Comparison of ENCODE assay signal across 10 cellular contexts in genomic region chr11:2466869-2467694, GRCh38. TPM values are rescaled to one million over a fixed set of nuclear protein-coding genes. Genes with fewer than 3 reads are reported as not detected.
DNase-seq lines count a peak whose midpoint lies in the region; ATAC-seq and TF ChIP-seq lines count a peak whose summit lies in the region.
"Had no signal": no experiment of that assay in that cellular context is flagged by ENCODE, and none has a peak within 500 bp of the region (broad histone marks: within the 10 kb centered on the region; RNA-seq: fewer than 3 reads in every experiment).

No MANE protein-coding gene starts in this region.

- DNase-seq in NOMO-1 treated with DMSO at 0.1 percent for 48 hours (lab: John Stamatoyannopoulos, UW; ENCODE audit: unreplicated experiment) (peak; percentile 27), NOMO-1 treated with dmso at 0.1 percent for 144 hours (lab: John Stamatoyannopoulos, UW; ENCODE audit: unreplicated experiment) (no peak), T follicular helper cell (ENCODE audit: low read depth) (peak; percentile 28), adrenal gland (peak in 6 of 7 donors; percentile 9 to 50 (median 18)), SW 1271 (lab: John Stamatoyannopoulos, UW) (no peak), kidney glomerular epithelial cell (lab: John Stamatoyannopoulos, UW) (no peak)
- DNase-seq in stimulated activated naive B cell treated with anti-CD40 and anti-IgM and Interleukin-4, amounts not matched to agents 10 μg/mL and 1 μg/mL and 100 μg/mL, for 72 hours = no peak

- no peaks in the 10 kb centered on the region for H3K36me3 ChIP-seq in adrenal gland (replicated peaks in 1 of 2)

- peak overlapping the region; percentile 28 for H3K27ac Mint-ChIP-seq in stimulated activated naive B cell treated with anti-CD40 and anti-IgM and Interleukin-4, amounts not matched to agents 10 μg/mL and 1 μg/mL and 100 μg/mL, for 72 hours
- H3K27ac Mint-ChIP-seq: WTC11 had no signal

- peaks cover 45 to 48% of the 10 kb centered on the region in 2 donors for H3K4me1 Mint-ChIP-seq in stimulated activated naive B cell treated with anti-CD40 and anti-IgM and Interleukin-4, amounts not matched to agents 10 μg/mL and 1 μg/mL and 100 μg/mL, for 72 hours
- H3K4me1 Mint-ChIP-seq: WTC11 had no signal

- no peaks in the 10 kb centered on the region for H3K36me3 Mint-ChIP-seq in stimulated activated naive B cell treated with anti-CD40 and anti-IgM and Interleukin-4, amounts not matched to agents 10 μg/mL and 1 μg/mL and 100 μg/mL, for 72 hours
- H3K36me3 Mint-ChIP-seq: WTC11 had no signal

- H3K9me3 Mint-ChIP-seq in stimulated activated naive B cell treated with anti-CD40 and anti-IgM and Interleukin-4, amounts not matched to agents 10 μg/mL and 1 μg/mL and 100 μg/mL, for 72 hours = peaks cover 0 to 3% of the 10 kb centered on the region in 2 donors

- WGBS in adrenal gland, 4 donors = 65 to 75% (median 73%) methylated on average over 4 to 16 of the region's 16 CpGs

- H3K27me3 Mint-ChIP-seq in stimulated activated naive B cell treated with anti-CD40 and anti-IgM and Interleukin-4, amounts not matched to agents 10 μg/mL and 1 μg/mL and 100 μg/mL, for 72 hours = no peaks in the 10 kb centered on the region

- no peak overlapping the region for H3K4me3 ChIP-seq in adrenal gland
- H3K4me3 ChIP-seq: lung had no signal

- TF ChIP-seq CTCF in adrenal gland (IDR thresholded peaks at IDR 0.05) = no peak

- peaks cover 47 to 52% of the 10 kb centered on the region in 2 donors for H3K4me1 ChIP-seq in adrenal gland (replicated peaks in 1 of 2)

- ATAC-seq in stimulated activated naive B cell treated with anti-CD40 and anti-IgM and Interleukin-4, amounts not matched to agents 10 μg/mL and 1 μg/mL and 100 μg/mL, for 72 hours (replicated peaks) = peak; percentile 81 to 91
- no peak for ATAC-seq in GM19324 (IDR thresholded peaks at IDR 0.05; ENCODE audit: low FRiP score, unreplicated experiment)
- ATAC-seq: WTC11 had no signal

- no peaks in the 10 kb centered on the region for H3K9me3 ChIP-seq in adrenal gland (replicated peaks in 1 of 3)

- peak overlapping the region; percentile 13 to 99 (median 90) for H3K27ac ChIP-seq in adrenal gland

- intact Hi-C loops in adrenal gland (cut with DNase I) = no loop called here

- TF ChIP-seq POLR2A in adrenal gland (IDR thresholded peaks at IDR 0.05) = no peak

- no peak overlapping the region for H3K4me3 Mint-ChIP-seq in stimulated activated naive B cell treated with anti-CD40 and anti-IgM and Interleukin-4, amounts not matched to agents 10 μg/mL and 1 μg/mL and 100 μg/mL, for 72 hours
- H3K4me3 Mint-ChIP-seq: WTC11 had no signal

- no peaks in the 10 kb centered on the region for H3K27me3 ChIP-seq in adrenal gland

RNA-seq across cellular contexts. Expression of gene KCNQ1, which starts 22.3 kb away (rescaled TPM):
- 100 to 1,000 TPM; 305 to 447 (median 355) TPM for total RNA-seq in adrenal gland
- polyA plus RNA-seq in adrenal gland = 100 to 1,000 TPM; 158 to 231 (median 182) TPM

RNA-seq across cellular contexts. Expression of gene TRPM5, which starts 22.8 kb away (rescaled TPM):
- 1 to 10 TPM in 3 of 8 donors, under 1 TPM in 5; 0.32 to 2.4 (median 0.83) TPM for total RNA-seq in adrenal gland
- 1 to 10 TPM in 2 of 3 donors, not detected in 1; 3.0 to 7.4 TPM for polyA plus RNA-seq in adrenal gland

Comparison
In these comparisons a context has a peak if more than half of its experiments do, and no peak if none do; other contexts are left out.
1. DNase-seq: peak in NOMO-1 treated with DMSO at 0.1 percent for 48 hours (single experiment), T follicular helper cell (single experiment) and adrenal gland (6 of 7); none in NOMO-1 treated with dmso at 0.1 percent for 144 hours (single experiment), stimulated activated naive B cell treated with anti-CD40 and anti-IgM and Interleukin-4, amounts not matched to agents 10 μg/mL and 1 μg/mL and 100 μg/mL, for 72 hours (single experiment), SW 1271 (0 of 2) and kidney glomerular epithelial cell (single experiment).